Comparison of ENCODE assay signal across 9 cellular contexts in genomic region chr3:11288786-11289637, GRCh38. TPM values are rescaled to one million over a fixed set of nuclear protein-coding genes. Genes with fewer than 3 reads are reported as not detected.
DNase-seq lines count a peak whose midpoint lies in the region; ATAC-seq and FAIRE-seq lines count a peak whose summit lies in the region.
"Had no signal": no experiment of that assay in that cellular context is flagged by ENCODE, and none has a peak within 500 bp of the region (broad histone marks: within the 10 kb centered on the region; RNA-seq: fewer than 3 reads in every experiment).

No MANE protein-coding gene starts in this region.

- WGBS in right cardiac atrium: 15% methylated on average over 7 of the region's 7 CpGs

- no peak overlapping the region for H3K4me3 Mint-ChIP-seq in activated T-helper 2 cell treated with anti-CD3 and anti-CD28 coated beads, Interferon-gamma antibody, Interleukin-2, Interleukin-4, amounts not matched to agents 10 μg/mL and 5 μg/mL and 100 μg/mL, durations not matched to agents 14 hours and 24 hours and 36 hours (ENCODE audit: low read depth)

- H3K9me3 ChIP-seq in right cardiac atrium (ENCODE audit: control insufficient read depth, low read length): no peaks in the 10 kb centered on the region

- H3K27me3 Mint-ChIP-seq in activated T-helper 2 cell treated with anti-CD3 and anti-CD28 coated beads, Interferon-gamma antibody, Interleukin-2, Interleukin-4, amounts not matched to agents 10 μg/mL and 5 μg/mL and 100 μg/mL, durations not matched to agents 14 hours and 24 hours and 36 hours (ENCODE audit: low read depth): no peaks in the 10 kb centered on the region

- H3K4me3 ChIP-seq in right cardiac atrium (ENCODE audit: low read length): no peak overlapping the region

- H3K36me3 Mint-ChIP-seq in activated T-helper 2 cell treated with anti-CD3 and anti-CD28 coated beads, Interferon-gamma antibody, Interleukin-2, Interleukin-4, amounts not matched to agents 10 μg/mL and 5 μg/mL and 100 μg/mL, durations not matched to agents 14 hours and 24 hours and 36 hours (ENCODE audit: low read depth): peaks cover 56% of the 10 kb centered on the region

- H3K9me3 Mint-ChIP-seq in activated T-helper 2 cell treated with anti-CD3 and anti-CD28 coated beads, Interferon-gamma antibody, Interleukin-2, Interleukin-4, amounts not matched to agents 10 μg/mL and 5 μg/mL and 100 μg/mL, durations not matched to agents 14 hours and 24 hours and 36 hours: no peaks in the 10 kb centered on the region

- peaks cover 52% of the 10 kb centered on the region for H3K4me1 Mint-ChIP-seq in activated T-helper 2 cell treated with anti-CD3 and anti-CD28 coated beads, Interferon-gamma antibody, Interleukin-2, Interleukin-4, amounts not matched to agents 10 μg/mL and 5 μg/mL and 100 μg/mL, durations not matched to agents 14 hours and 24 hours and 36 hours (ENCODE audit: low read depth)

- intact Hi-C loops in activated T-helper 2 cell treated with anti-CD3 and anti-CD28 coated beads, Interferon-gamma antibody, Interleukin-2, Interleukin-4, amounts not matched to agents 10 μg/mL and 5 μg/mL and 100 μg/mL, durations not matched to agents 14 hours and 24 hours and 36 hours (cut with micrococcal nuclease): no loop called here
- intact Hi-C loops in right cardiac atrium (cut with DNase I): no loop called here

- FAIRE-seq in HTR-8/SVneo (lab: Jason Lieb, UNC): no peak
- FAIRE-seq: TTC549 had no signal

- H3K4me1 ChIP-seq in right cardiac atrium (ENCODE audit: control insufficient read depth, insufficient read depth, low read length): peaks cover 6% of the 10 kb centered on the region

- H3K27me3 ChIP-seq in right cardiac atrium (ENCODE audit: control insufficient read depth, insufficient read depth): no peaks in the 10 kb centered on the region

- H3K27ac ChIP-seq in right cardiac atrium (ENCODE audit: low read length): peak overlapping the region; percentile 56

- ATAC-seq in GM21526 (IDR thresholded peaks at IDR 0.05; ENCODE audit: low FRiP score, unreplicated experiment) (peak; percentile 61), right cardiac atrium (peak; percentile 85 to 92)

- DNase-seq in Daoy (ENCODE audit: low read depth) (peak; percentile 81), HTR-8/SVneo (ENCODE audit: insufficient read length, low spot score) (peak; percentile 61), right cardiac atrium (peak in 2 of 3 donors; percentile 35 to 54), stromal cell of bone marrow (ENCODE audit: low read depth) (peak; percentile 75), D341Med (ENCODE audit: low spot score) (no peak), NCI-H187 (lab: John Stamatoyannopoulos, UW) (no peak)
- DNase-seq in activated T-helper 2 cell treated with anti-CD3 and anti-CD28 coated beads, Interferon-gamma antibody, Interleukin-2, Interleukin-4, amounts not matched to agents 10 μg/mL and 5 μg/mL and 100 μg/mL, durations not matched to agents 14 hours and 24 hours and 36 hours (ENCODE audit: low spot score): no peak

- peak overlapping the region; percentile 88 for H3K27ac Mint-ChIP-seq in activated T-helper 2 cell treated with anti-CD3 and anti-CD28 coated beads, Interferon-gamma antibody, Interleukin-2, Interleukin-4, amounts not matched to agents 10 μg/mL and 5 μg/mL and 100 μg/mL, durations not matched to agents 14 hours and 24 hours and 36 hours

RNA-seq across cellular contexts. Expression of gene ATG7, which starts 16.8 kb away (rescaled TPM):
- total RNA-seq in Daoy (2014; rRNA removed; shearing (Covaris generic)): 47.9 and 51.6 TPM in 2 replicates
- total RNA-seq in activated T-helper 2 cell treated with anti-CD3 and anti-CD28 coated beads, Interferon-gamma antibody, Interleukin-2, Interleukin-4, amounts not matched to agents 10 μg/mL and 5 μg/mL and 100 μg/mL, durations not matched to agents 14 hours and 24 hours and 36 hours: 44.1 and 45.2 TPM in 2 replicates
- total RNA-seq in right cardiac atrium: 10 to 100 TPM; 18.3 to 22.3 (median 20.0) TPM
- polyA plus RNA-seq in right cardiac atrium: 5.9 TPM

Comparison
In these comparisons a context has a peak if more than half of its experiments do, and no peak if none do; other contexts are left out.
1. DNase-seq: peak in Daoy (single experiment), HTR-8/SVneo (single experiment), right cardiac atrium (2 of 3) and stromal cell of bone marrow (single experiment); none in activated T-helper 2 cell treated with anti-CD3 and anti-CD28 coated beads, Interferon-gamma antibody, Interleukin-2, Interleukin-4, amounts not matched to agents 10 μg/mL and 5 μg/mL and 100 μg/mL, durations not matched to agents 14 hours and 24 hours and 36 hours (single experiment), D341Med (single experiment) and NCI-H187 (0 of 2).